Comparison of ENCODE assay signal across 1 cellular context in the genomic region with DNA sequence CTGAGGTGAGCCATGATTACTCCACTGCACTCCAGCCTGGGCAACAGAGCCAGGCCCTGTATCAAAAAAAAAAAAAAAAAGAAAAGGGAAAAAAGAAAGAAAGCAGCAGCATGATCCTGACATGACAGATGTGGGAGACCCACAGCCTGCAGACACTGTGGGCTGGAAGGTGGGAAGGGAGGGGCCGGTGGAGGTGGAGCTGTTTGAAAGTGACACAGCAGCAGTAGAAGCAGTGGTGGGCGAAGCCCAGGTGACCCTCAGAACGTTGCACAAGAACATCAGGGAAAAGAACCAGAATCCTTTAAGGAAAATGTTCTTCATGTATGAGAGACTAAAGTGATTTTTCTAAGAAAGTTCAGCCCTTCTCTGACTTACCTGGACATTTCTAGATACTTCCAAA.
TF ChIP-seq lines count a peak whose summit lies in the region.

No MANE protein-coding gene starts in this region.

TF ChIP-seq in K562, 482 proteins besides CTCF, POLR2A, EP300 and RAD21:
- TF ChIP-seq FOXK1 (CRISPR knock-in tag; IDR thresholded peaks at IDR 0.05; ENCODE audit: borderline replicate concordance) (no peak), SNIP1 (IDR thresholded peaks at IDR 0.05; ENCODE audit: low read depth) (no peak), IRF2 (CRISPR knock-in tag; IDR thresholded peaks at IDR 0.05) (no peak), PCBP2 (IDR thresholded peaks at IDR 0.05; ENCODE audit: low read depth, low read length, poor library complexity, severe bottlenecking) (no peak), SP1 (CRISPR knock-in tag; IDR thresholded peaks at IDR 0.05) (no peak), MCM2 (IDR thresholded peaks at IDR 0.05; ENCODE audit: low read depth) (no peak), XRCC5 (IDR thresholded peaks at IDR 0.05; ENCODE audit: low read depth, low read length) (no peak), FOXA3 (CRISPR knock-in tag; conservative IDR thresholded peaks at IDR 0.05 in 1 of 2, IDR thresholded peaks at IDR 0.05 in 1 of 2) (no peak), CHD4 (IDR thresholded peaks at IDR 0.05; ENCODE audit: insufficient read depth, insufficient replicate concordance, low read depth, low read length, poor library complexity, severe bottlenecking) (no peak), NFE2L1 (tag; IDR thresholded peaks at IDR 0.05; ENCODE audit: borderline replicate concordance, low read depth) (no peak), MAFG (tag; conservative IDR thresholded peaks at IDR 0.05) (no peak), HDAC1 (IDR thresholded peaks at IDR 0.05) (no peak)
- TF ChIP-seq, protein P1, sequence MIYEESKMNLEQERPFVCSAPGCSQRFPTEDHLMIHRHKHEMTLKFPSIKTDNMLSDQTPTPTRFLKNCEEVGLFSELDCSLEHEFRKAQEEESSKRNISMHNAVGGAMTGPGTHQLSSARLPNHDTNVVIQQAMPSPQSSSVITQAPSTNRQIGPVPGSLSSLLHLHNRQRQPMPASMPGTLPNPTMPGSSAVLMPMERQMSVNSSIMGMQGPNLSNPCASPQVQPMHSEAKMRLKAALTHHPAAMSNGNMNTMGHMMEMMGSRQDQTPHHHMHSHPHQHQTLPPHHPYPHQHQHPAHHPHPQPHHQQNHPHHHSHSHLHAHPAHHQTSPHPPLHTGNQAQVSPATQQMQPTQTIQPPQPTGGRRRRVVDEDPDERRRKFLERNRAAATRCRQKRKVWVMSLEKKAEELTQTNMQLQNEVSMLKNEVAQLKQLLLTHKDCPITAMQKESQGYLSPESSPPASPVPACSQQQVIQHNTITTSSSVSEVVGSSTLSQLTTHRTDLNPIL (CRISPR knock-in tag; IDR thresholded peaks at IDR 0.05), result no peak
TF ChIP-seq in K562: peak in this region for 0.
